Comparison of ENCODE assay signal across 15 cellular contexts in the genomic region with DNA sequence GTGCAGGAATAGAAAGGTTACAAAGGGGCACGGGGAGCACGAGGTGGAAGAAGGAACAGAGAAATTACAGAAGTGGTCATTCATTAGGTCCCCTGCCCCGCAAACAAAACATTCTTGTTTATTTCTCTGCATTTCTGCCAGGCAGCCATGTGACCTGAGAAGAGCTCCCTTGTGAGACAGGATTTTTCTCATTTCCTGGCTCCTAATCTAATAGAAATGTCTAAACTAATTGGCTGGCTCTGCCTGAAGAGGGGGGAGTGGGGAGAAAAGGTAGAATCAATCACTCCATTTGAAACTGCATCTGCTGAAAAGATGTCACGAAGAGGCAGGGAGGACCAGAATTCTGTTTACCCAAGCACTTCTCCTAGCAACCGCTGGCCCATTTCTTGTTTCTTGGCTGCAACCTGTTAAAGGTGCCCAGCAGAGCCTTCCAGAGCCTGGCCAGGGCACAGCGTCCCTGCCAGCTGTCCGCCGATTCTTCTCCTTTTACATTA.
DNase-seq lines count a peak whose midpoint lies in the region; ATAC-seq and TF ChIP-seq lines count a peak whose summit lies in the region.
"Had no signal": no experiment of that assay in that cellular context is flagged by ENCODE, and none has a peak within 500 bp of the region (broad histone marks: within the 10 kb centered on the region; RNA-seq: fewer than 3 reads in every experiment).

No MANE protein-coding gene starts in this region.

- H3K36me3 ChIP-seq in testis (ENCODE audit: low read depth, missing control alignments) = no peaks in the 10 kb centered on the region
- H3K36me3 ChIP-seq: cardiac muscle cell, heart left ventricle had no signal

- TF ChIP-seq CTCF in testis (IDR thresholded peaks at IDR 0.05) = no peak

- no peak for ATAC-seq in GM21786 (IDR thresholded peaks at IDR 0.05; ENCODE audit: unreplicated experiment)
- ATAC-seq: activated CD8-positive, alpha-beta T cell treated with anti-CD3 and anti-CD28 coated beads, Interleukin-2, amount 10 ng/mL, durations not matched to agents 7 days and 5 days; heart left ventricle; left colon; naive thymus-derived CD8-positive, alpha-beta T cell had no signal

- H3K4me1 ChIP-seq in testis = peaks cover 12% of the 10 kb centered on the region

- H3K9me3 ChIP-seq in testis = no peaks in the 10 kb centered on the region
- H3K9me3 ChIP-seq: heart left ventricle had no signal

- WGBS in testis, 2 donors = 27 to 38% methylated on average over 8 of the region's 8 CpGs

- H3K4me3 ChIP-seq in testis = no peak overlapping the region
- H3K4me3 ChIP-seq: cardiac muscle cell, heart left ventricle had no signal

- no peaks in the 10 kb centered on the region for H3K27me3 ChIP-seq in testis
- H3K27me3 ChIP-seq: cardiac muscle cell had no signal

- no peak overlapping the region for H3K27ac ChIP-seq in testis
- H3K27ac ChIP-seq: cardiac muscle cell, heart left ventricle had no signal

- intact Hi-C loops in testis (cut with DNase I; ENCODE audit: low total_unique reads) = no loop called here

- DNase-seq in NCI-H1105 treated with DMSO at 0.1 percent for 48 hours (lab: John Stamatoyannopoulos, UW) = peak; percentile 99
- peak; percentile 94 for DNase-seq in NCI-H69 (lab: John Stamatoyannopoulos, UW)
- DNase-seq in globus pallidus (ENCODE audit: low spot score) = peak; percentile 75
- peak; percentile 25 for DNase-seq in testis
- DNase-seq in HEK293T (ENCODE audit: extremely low spot score) = no peak
- no peak for DNase-seq in T-helper 1 cell
- DNase-seq: activated CD8-positive, alpha-beta T cell treated with anti-CD3 and anti-CD28 coated beads, Interleukin-2, amount 10 ng/mL, durations not matched to agents 7 days and 5 days; activated gamma-delta T cell; CD4-positive, alpha-beta memory T cell; heart left ventricle; left colon; naive thymus-derived CD8-positive, alpha-beta T cell; T1000 had no signal

- CTCF ChIA-PET in HEK293T (lab: Yijun Ruan, JAX) = no interaction called here

- POLR2A ChIA-PET in HEK293T (lab: Yijun Ruan, JAX) = no interaction called here

- TF ChIP-seq POLR2A in testis (IDR thresholded peaks at IDR 0.05) = no peak

TF ChIP-seq in HEK293T, 16 proteins besides CTCF, POLR2A, EP300 and RAD21:
- no peak for TF ChIP-seq ZNF384 (IDR thresholded peaks at IDR 0.05)
- no peak for TF ChIP-seq FOXK2 (IDR thresholded peaks at IDR 0.05)
- TF ChIP-seq LEF1 (IDR thresholded peaks at IDR 0.05; ENCODE audit: borderline replicate concordance) = no peak
- TF ChIP-seq, protein P1, sequence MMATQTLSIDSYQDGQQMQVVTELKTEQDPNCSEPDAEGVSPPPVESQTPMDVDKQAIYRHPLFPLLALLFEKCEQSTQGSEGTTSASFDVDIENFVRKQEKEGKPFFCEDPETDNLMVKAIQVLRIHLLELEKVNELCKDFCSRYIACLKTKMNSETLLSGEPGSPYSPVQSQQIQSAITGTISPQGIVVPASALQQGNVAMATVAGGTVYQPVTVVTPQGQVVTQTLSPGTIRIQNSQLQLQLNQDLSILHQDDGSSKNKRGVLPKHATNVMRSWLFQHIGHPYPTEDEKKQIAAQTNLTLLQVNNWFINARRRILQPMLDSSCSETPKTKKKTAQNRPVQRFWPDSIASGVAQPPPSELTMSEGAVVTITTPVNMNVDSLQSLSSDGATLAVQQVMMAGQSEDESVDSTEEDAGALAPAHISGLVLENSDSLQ (IDR thresholded peaks at IDR 0.05) = no peak
- TF ChIP-seq NFRKB (IDR thresholded peaks at IDR 0.05) = no peak
- TF ChIP-seq SP1 (IDR thresholded peaks at IDR 0.05) = no peak
- no peak for TF ChIP-seq ELF4 (IDR thresholded peaks at IDR 0.05)
- TF ChIP-seq FOXA1 (IDR thresholded peaks at IDR 0.05) = no peak
- no peak for TF ChIP-seq TARDBP (IDR thresholded peaks at IDR 0.05)
- TF ChIP-seq BHLHE40 (IDR thresholded peaks at IDR 0.05; ENCODE audit: borderline replicate concordance) = no peak
- TF ChIP-seq CTBP1 (IDR thresholded peaks at IDR 0.05; ENCODE audit: borderline replicate concordance) = no peak
- no peak for TF ChIP-seq ARNT (IDR thresholded peaks at IDR 0.05)

Comparison
In these comparisons a context has a peak if more than half of its experiments do, and no peak if none do; other contexts are left out.
1. DNase-seq: peak in NCI-H1105 treated with DMSO at 0.1 percent for 48 hours (single experiment), NCI-H69 (single experiment), globus pallidus (single experiment) and testis (single experiment); none in HEK293T (single experiment) and T-helper 1 cell (0 of 5).